In genomic region chr5:14673443-14673842, GRCh38 we compare ENCODE assay signal across 13 cellular contexts.
"Had no signal": no experiment of that assay in that cellular context is flagged by ENCODE, and none has a peak within 500 bp of the region (broad histone marks: within the 10 kb centered on the region; RNA-seq: fewer than 3 reads in every experiment).

No MANE protein-coding gene starts in this region.

- H2AFZ ChIP-seq: parathyroid adenoma had no signal

- H3K4me3 Mint-ChIP-seq: activated B cell treated with CpG ODN at 0.5 μM for 24 hours, mesothelial cell of epicardium had no signal

- H3K27ac ChIP-seq: gastroesophageal sphincter, parathyroid adenoma, SK-N-MC, thoracic aorta had no signal

- DNase-seq: activated B cell treated with CpG ODN at 0.5 μM for 24 hours; activated CD4-positive, alpha-beta T cell treated with anti-CD3 and anti-CD28 coated beads, Interleukin-2, amount 50 U/mL, for 4 hours; activated naive CD4-positive, alpha-beta T cell treated with Interleukin-2 at 50 U/mL for 16 hours; activated T-cell treated with anti-CD3 and anti-CD28 coated beads, Interleukin-2, amount 50 U/mL, for 48 hours; amniotic stem cell; left colon; stimulated activated CD4-positive, alpha-beta T cell treated with anti-CD3 and anti-CD28 coated beads, Interleukin-1b, Interleukin-23, amount 100 ng/mL, for 48 hours had no signal

- H3K27me3 ChIP-seq: gastroesophageal sphincter had no signal

- H3K36me3 ChIP-seq: thoracic aorta had no signal

- ATAC-seq: gastroesophageal sphincter, left colon had no signal

- H3K9ac ChIP-seq: parathyroid adenoma had no signal

- H3K27me3 Mint-ChIP-seq: activated B cell treated with CpG ODN at 0.5 μM for 24 hours had no signal

- H3K9me3 Mint-ChIP-seq: activated B cell treated with CpG ODN at 0.5 μM for 24 hours, mesothelial cell of epicardium had no signal

- H3K4me3 ChIP-seq: gastroesophageal sphincter, lung, SK-N-MC, thoracic aorta had no signal

- H3K4me1 ChIP-seq: parathyroid adenoma had no signal

- H3K9me3 ChIP-seq: gastroesophageal sphincter, thoracic aorta had no signal

- H3K27ac Mint-ChIP-seq: mesothelial cell of epicardium had no signal
